In genomic region chr22:29338398-29338797, GRCh38 we compare ENCODE assay signal across 17 cellular contexts. TPM values are rescaled to one million over a fixed set of nuclear protein-coding genes. Genes with fewer than 3 reads are reported as not detected.
"Had no signal": no experiment of that assay in that cellular context is flagged by ENCODE, and none has a peak within 500 bp of the region (broad histone marks: within the 10 kb centered on the region; RNA-seq: fewer than 3 reads in every experiment).

No MANE protein-coding gene starts in this region.

- H3K4me3 Mint-ChIP-seq: activated naive CD8-positive, alpha-beta T cell; stimulated activated effector memory CD8-positive, alpha-beta T cell treated with anti-CD3 and anti-CD28 coated beads, Interleukin-12 subunit alpha, Interleukin-12 subunit beta, amount 100 ng/mL, for 72 hours had no signal

- H3K27ac ChIP-seq: thyroid gland had no signal

- H3K27ac Mint-ChIP-seq: activated naive CD8-positive, alpha-beta T cell had no signal

- H3K4me3 ChIP-seq: lung, prostate gland, smooth muscle cell, thyroid gland had no signal

- H3K27me3 ChIP-seq: thyroid gland had no signal

- H3K9me3 ChIP-seq: prostate gland, thyroid gland had no signal

- H3K4me2 ChIP-seq: smooth muscle cell had no signal

- H3K27me3 Mint-ChIP-seq: activated naive CD8-positive, alpha-beta T cell had no signal

- DNase-seq: activated CD4-positive, alpha-beta T cell treated with anti-CD3 and anti-CD28 coated beads, Interleukin-2, amount 50 U/mL, for 48 hours; activated T-cell treated with anti-CD3 and anti-CD28 coated beads for 4 hours; erythroblast; foreskin melanocyte; islet precursor cell; midbrain; stimulated activated CD4-positive, alpha-beta T cell treated with anti-CD3 and anti-CD28 coated beads, Interleukin-4, amount 100 ng/mL, for 1 hour; SW 1271; T-helper 2 cell; thyroid gland had no signal

- ATAC-seq: left lobe of liver; sciatic nerve; stimulated activated effector memory CD8-positive, alpha-beta T cell treated with anti-CD3 and anti-CD28 coated beads, Interleukin-12 subunit alpha, Interleukin-12 subunit beta, amount 100 ng/mL, for 72 hours had no signal

- H3K9me3 Mint-ChIP-seq: stimulated activated effector memory CD8-positive, alpha-beta T cell treated with anti-CD3 and anti-CD28 coated beads, Interleukin-12 subunit alpha, Interleukin-12 subunit beta, amount 100 ng/mL, for 72 hours had no signal

RNA-seq across cellular contexts. Expression of gene RASL10A, which starts 22.9 kb away (rescaled TPM):
- total RNA-seq: smooth muscle cell had no signal
